In the genomic region with DNA sequence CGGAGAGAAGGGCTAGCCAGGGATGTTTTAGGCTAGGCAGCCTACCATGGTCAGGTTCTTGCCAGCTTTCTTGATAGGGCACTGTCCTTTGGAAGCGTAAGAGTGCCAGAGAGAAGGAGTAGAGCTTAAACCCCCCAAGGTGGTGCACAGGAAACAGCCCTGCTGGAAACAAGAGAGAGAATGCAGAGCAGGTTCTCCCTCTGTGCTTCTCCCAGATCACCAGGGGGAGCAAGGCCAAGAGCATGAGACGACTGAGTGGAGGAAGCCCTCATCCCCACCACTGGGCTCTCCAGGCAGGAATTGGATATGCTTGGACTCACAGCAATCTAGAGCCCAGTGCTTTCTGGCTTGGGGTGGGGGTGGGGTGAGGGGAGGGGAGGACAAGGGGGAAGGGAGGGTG, we compare ENCODE assay signal across 15 cellular contexts. TPM values are rescaled to one million over a fixed set of nuclear protein-coding genes. Genes with fewer than 3 reads are reported as not detected.
DNase-seq lines count a peak whose midpoint lies in the region; ATAC-seq and TF ChIP-seq lines count a peak whose summit lies in the region.
"Had no signal": no experiment of that assay in that cellular context is flagged by ENCODE, and none has a peak within 500 bp of the region (broad histone marks: within the 10 kb centered on the region; RNA-seq: fewer than 3 reads in every experiment).

No MANE protein-coding gene starts in this region.

- H2BK120ac ChIP-seq in mesendoderm (ENCODE audit: low read depth, low read length) = no peak overlapping the region

- H3K79me2 ChIP-seq in mesendoderm (ENCODE audit: control insufficient read depth, insufficient read depth, low read length) = no peaks in the 10 kb centered on the region

- H4K5ac ChIP-seq in mesendoderm (ENCODE audit: low read length) = no peak overlapping the region

- H3K27ac Mint-ChIP-seq in type B pancreatic cell = peak overlapping the region; percentile 46

- H3K4me3 ChIP-seq in heart right ventricle = no peak overlapping the region
- H3K4me3 ChIP-seq in ascending aorta = no peak overlapping the region
- no peak overlapping the region for H3K4me3 ChIP-seq in mesendoderm (ENCODE audit: low read length)
- H3K4me3 ChIP-seq: mucosa of descending colon had no signal

- intact Hi-C loops in heart right ventricle (cut with DNase I) (no loop called here), left cardiac atrium (cut with DNase I) (no loop called here), ascending aorta (cut with DNase I) (no loop called here)

- peak in 1 of 9 donors; percentile 11 for TF ChIP-seq CTCF in heart right ventricle (IDR thresholded peaks at IDR 0.05)
- no peak for TF ChIP-seq CTCF in ascending aorta (IDR thresholded peaks at IDR 0.05)
- TF ChIP-seq CTCF in type B pancreatic cell (conservative IDR thresholded peaks at IDR 0.05) = no peak

- no peak overlapping the region for H2BK15ac ChIP-seq in mesendoderm (replicated peaks; ENCODE audit: low read depth)

- DNase-seq in heart right ventricle = no peak
- no peak for DNase-seq in left cardiac atrium
- no peak for DNase-seq in ascending aorta (ENCODE audit: low spot score in 2 of 2)
- peak; percentile 77 for DNase-seq in mesendoderm
- no peak for DNase-seq in type B pancreatic cell (ENCODE audit: extremely low spot score, unreplicated experiment)
- DNase-seq in NCI-H446 (lab: John Stamatoyannopoulos, UW) = no peak
- DNase-seq: cortex of kidney; GOT3; Karpas-422; NCI-H2171; OCI-M1; stimulated activated CD4-positive, alpha-beta T cell treated with anti-CD3 and anti-CD28 coated beads, Interleukin-12 subunit alpha, Interleukin-12 subunit beta, amount 100 ng/mL, for 4 hours had no signal

- no peak overlapping the region for H3K4me3 Mint-ChIP-seq in type B pancreatic cell

- H3K9ac ChIP-seq in mesendoderm (ENCODE audit: low read length) = no peak overlapping the region

- no peaks in the 10 kb centered on the region for H3K79me1 ChIP-seq in mesendoderm (ENCODE audit: low read length)

- 55 to 58% methylated on average over 3 of the region's 3 CpGs for WGBS in heart right ventricle, 2 donors
- no CpG with 5 or more reads among the region's 3 CpGs for WGBS in mesendoderm (ENCODE audit: extremely low coverage, insufficient coverage, low lambda C conversion rate)

- H3K36me3 ChIP-seq in heart right ventricle = peaks cover 0 to 36% (median 2%) of the 10 kb centered on the region in 9 donors
- no peaks in the 10 kb centered on the region for H3K36me3 ChIP-seq in ascending aorta
- H3K36me3 ChIP-seq in mesendoderm (ENCODE audit: control insufficient read depth, insufficient read depth, low read length) = no peaks in the 10 kb centered on the region

- H3K4me2 ChIP-seq in mesendoderm (ENCODE audit: low read length) = no peak overlapping the region

- no peak overlapping the region for H2BK5ac ChIP-seq in mesendoderm (ENCODE audit: low read length)

- no peak overlapping the region for H2AK5ac ChIP-seq in mesendoderm (ENCODE audit: low read length)

- ATAC-seq in heart right ventricle = no peak
- ATAC-seq in left cardiac atrium = no peak
- ATAC-seq in GM19395 (IDR thresholded peaks at IDR 0.05; ENCODE audit: unreplicated experiment) = no peak
- no peak for ATAC-seq in HG03196 (IDR thresholded peaks at IDR 0.05; ENCODE audit: unreplicated experiment)

- H3K56ac ChIP-seq in mesendoderm (ENCODE audit: low read length) = no peak overlapping the region

- H3K27me3 ChIP-seq in heart right ventricle (no peaks in the 10 kb centered on the region), ascending aorta (no peaks in the 10 kb centered on the region), mesendoderm (ENCODE audit: insufficient read depth, low read length, poor library complexity) (no peaks in the 10 kb centered on the region)

- peaks cover 3% of the 10 kb centered on the region for H3K9me3 Mint-ChIP-seq in type B pancreatic cell

- H3K9me3 ChIP-seq in heart right ventricle (no peaks in the 10 kb centered on the region), ascending aorta (no peaks in the 10 kb centered on the region)
- H3K9me3 ChIP-seq: mucosa of descending colon had no signal

- H3K18ac ChIP-seq in mesendoderm (ENCODE audit: low read length) = no peak overlapping the region

- H3K27ac ChIP-seq in heart right ventricle (peak overlapping the region in 7 of 10 donors; percentile 13 to 89 (median 58)), ascending aorta (peak overlapping the region; percentile 56 to 93), mesendoderm (ENCODE audit: low read depth, low read length) (no peak overlapping the region)

- H3K27me3 Mint-ChIP-seq in type B pancreatic cell = no peaks in the 10 kb centered on the region

- peaks cover 55% of the 10 kb centered on the region for H3K4me1 Mint-ChIP-seq in type B pancreatic cell (ENCODE audit: unreplicated experiment)

- H3K4me1 ChIP-seq in heart right ventricle (peaks cover 29 to 95% (median 64%) of the 10 kb centered on the region in 9 donors), ascending aorta (peaks cover 15 to 48% of the 10 kb centered on the region in 2 donors), mesendoderm (ENCODE audit: control insufficient read depth, low read depth, low read length) (peaks cover 7% of the 10 kb centered on the region)

- peaks cover 21% of the 10 kb centered on the region for H3K36me3 Mint-ChIP-seq in type B pancreatic cell

- no peak overlapping the region for H3K23ac ChIP-seq in mesendoderm (ENCODE audit: low read length)

- no peak overlapping the region for H4K8ac ChIP-seq in mesendoderm (ENCODE audit: low read depth, low read length)

- no peak overlapping the region for H3K4ac ChIP-seq in mesendoderm (ENCODE audit: low read depth, low read length)

RNA-seq across cellular contexts. Expression of a gene that starts 49.8 kb away (rescaled TPM):
- 100 to 1,000 TPM in 8 of 10 donors, 10 to 100 TPM in 2; 85.2 to 224 (median 125) TPM for total RNA-seq in heart right ventricle
- polyA plus RNA-seq in heart right ventricle = 10 to 100 TPM; 64.2 to 85.6 TPM
- total RNA-seq in left cardiac atrium = 100 to 1,000 TPM in 1 of 2 donors, 10 to 100 TPM in 1; 81.4 to 102 TPM
- total RNA-seq in ascending aorta = 97.1 TPM
- 9.3 TPM for polyA plus RNA-seq in mesendoderm (2013, experiment 1 of 2)
- polyA plus RNA-seq in mesendoderm (2013, experiment 2 of 2) = 8.2 TPM
- total RNA-seq in type B pancreatic cell (ENCODE audit: low replicate concordance) = 89.6 and 91.6 TPM in 2 replicates
